ENCODE assay signal across 30 cellular contexts in the genomic region with DNA sequence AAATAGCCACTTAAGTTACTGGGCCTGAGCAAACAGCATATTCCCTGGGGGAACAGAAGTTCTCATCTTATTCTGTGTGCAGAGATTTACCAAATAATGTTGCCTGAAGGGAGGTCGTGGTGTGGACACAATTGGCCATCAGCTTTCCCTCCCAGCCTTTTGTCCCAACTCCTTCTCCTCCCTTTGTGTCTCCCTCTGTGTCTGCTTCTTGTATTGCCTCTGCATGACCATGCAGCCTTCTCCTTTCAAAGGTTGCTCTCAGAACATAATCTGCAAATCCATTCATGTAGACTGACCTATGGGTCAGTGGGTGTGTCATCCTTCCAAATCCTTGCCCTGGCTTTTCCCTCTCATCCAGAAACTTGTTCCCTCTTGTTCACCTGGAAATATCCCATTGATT.
DNase-seq lines count a peak whose midpoint lies in the region; ATAC-seq lines count a peak whose summit lies in the region.
"Had no signal": no experiment of that assay in that cellular context is flagged by ENCODE, and none has a peak within 500 bp of the region (broad histone marks: within the 10 kb centered on the region; RNA-seq: fewer than 3 reads in every experiment).

No MANE protein-coding gene starts in this region.

- ATAC-seq in stimulated activated naive B cell treated with anti-CD40 and anti-IgM and Interleukin-4, amounts not matched to agents 10 μg/mL and 1 μg/mL and 100 μg/mL, for 72 hours (replicated peaks) = no peak
- no peak for ATAC-seq in effector memory CD8-positive, alpha-beta T cell (replicated peaks)
- ATAC-seq: gastroesophageal sphincter, HepG2 had no signal

- peak overlapping the region; percentile 6 for H3K27ac Mint-ChIP-seq in activated T-helper 2 cell treated with anti-CD3 and anti-CD28 coated beads, Interferon-gamma antibody, Interleukin-2, Interleukin-4, amounts not matched to agents 10 μg/mL and 5 μg/mL and 100 μg/mL, durations not matched to agents 14 hours and 24 hours and 36 hours
- H3K27ac Mint-ChIP-seq in stimulated activated naive B cell treated with anti-CD40 and anti-IgM and Interleukin-4, amounts not matched to agents 10 μg/mL and 1 μg/mL and 100 μg/mL, for 72 hours = no peak overlapping the region
- H3K27ac Mint-ChIP-seq in effector memory CD8-positive, alpha-beta T cell = no peak overlapping the region
- H3K27ac Mint-ChIP-seq: activated B cell treated with CpG ODN at 0.5 μM for 24 hours; activated naive CD8-positive, alpha-beta T cell treated with anti-CD3 and anti-CD28 coated beads for 36 hours; activated T-cell treated with anti-CD3 and anti-CD28 coated beads, Interleukin-2, amount 50 U/mL, for 24 hours; memory B cell; stimulated activated naive CD8-positive, alpha-beta T cell treated with anti-CD3 and anti-CD28 coated beads, Interleukin-15, Interleukin-2, amounts not matched to agents 100 ng/mL and 50 ng/mL, for 24 hours had no signal

- H3K23ac ChIP-seq in neuronal stem cell (ENCODE audit: low read depth, low read length, poor library complexity) = no peak overlapping the region

- H3K18ac ChIP-seq in neuronal stem cell (ENCODE audit: low read length) = no peak overlapping the region

- DNase-seq in NCI-H82 (lab: John Stamatoyannopoulos, UW) (peak; percentile 18), NCI-H82 treated with DMSO at 0.1 percent for 48 hours (lab: John Stamatoyannopoulos, UW; ENCODE audit: unreplicated experiment) (no peak), NCI-H1092 treated with DMSO at 0.1 percent for 48 hours (lab: John Stamatoyannopoulos, UW) (peak; percentile 58), neuronal stem cell (ENCODE audit: low spot score) (peak; percentile 43)
- no peak for DNase-seq in activated T-helper 2 cell treated with anti-CD3 and anti-CD28 coated beads, Interferon-gamma antibody, Interleukin-2, Interleukin-4, amounts not matched to agents 10 μg/mL and 5 μg/mL and 100 μg/mL, durations not matched to agents 14 hours and 24 hours and 36 hours (ENCODE audit: low spot score)
- no peak for DNase-seq in stimulated activated naive B cell treated with anti-CD40 and anti-IgM and Interleukin-4, amounts not matched to agents 10 μg/mL and 1 μg/mL and 100 μg/mL, for 72 hours
- DNase-seq in effector memory CD8-positive, alpha-beta T cell = no peak
- DNase-seq: activated B cell treated with CpG ODN at 0.5 μM for 24 hours; activated CD4-positive, alpha-beta T cell treated with anti-CD3 and anti-CD28 coated beads, Interleukin-2, amount 50 U/mL, for 1 hour; activated gamma-delta T cell; activated naive CD8-positive, alpha-beta T cell treated with anti-CD3 and anti-CD28 coated beads for 36 hours; activated T-cell treated with anti-CD3 and anti-CD28 coated beads, Interleukin-2, amount 50 U/mL, for 24 hours; anterior cingulate cortex; DMS 273 treated with DMSO at 0.1 percent for 48 hours; HCEC 1CT; hypothalamus; Karpas-422; NCI-H187; NCI-H226; posterior cingulate gyrus; SK-N-SH; stimulated activated CD4-positive, alpha-beta T cell treated with anti-CD3 and anti-CD28 coated beads, Interleukin-1b, Interleukin-23, amount 100 ng/mL, for 48 hours; uterus had no signal

- H3K36me3 Mint-ChIP-seq in activated T-helper 2 cell treated with anti-CD3 and anti-CD28 coated beads, Interferon-gamma antibody, Interleukin-2, Interleukin-4, amounts not matched to agents 10 μg/mL and 5 μg/mL and 100 μg/mL, durations not matched to agents 14 hours and 24 hours and 36 hours (ENCODE audit: low read depth) = no peaks in the 10 kb centered on the region
- H3K36me3 Mint-ChIP-seq in stimulated activated naive B cell treated with anti-CD40 and anti-IgM and Interleukin-4, amounts not matched to agents 10 μg/mL and 1 μg/mL and 100 μg/mL, for 72 hours = peaks cover 0 to 8% of the 10 kb centered on the region in 2 donors
- no peaks in the 10 kb centered on the region for H3K36me3 Mint-ChIP-seq in effector memory CD8-positive, alpha-beta T cell (ENCODE audit: insufficient read depth)
- H3K36me3 Mint-ChIP-seq: activated naive CD8-positive, alpha-beta T cell treated with anti-CD3 and anti-CD28 coated beads for 36 hours had no signal

- H3K4ac ChIP-seq in neuronal stem cell (ENCODE audit: low read length) = no peak overlapping the region

- no peaks in the 10 kb centered on the region for H3K36me3 ChIP-seq in neuronal stem cell (replicated peaks in 1 of 2; ENCODE audit: control insufficient read depth in 2 of 2, insufficient read depth in 2 of 2, low read length in 2 of 2)
- H3K36me3 ChIP-seq: breast epithelium, gastroesophageal sphincter, right atrium auricular region, thoracic aorta, uterus had no signal

- no peak overlapping the region for H2BK120ac ChIP-seq in neuronal stem cell (ENCODE audit: low read depth, low read length)

- H3K27ac ChIP-seq in neuronal stem cell (replicated peaks; ENCODE audit: low read length) = peak overlapping the region; percentile 40
- H3K27ac ChIP-seq: breast epithelium, gastroesophageal sphincter, right atrium auricular region, thoracic aorta, uterus had no signal

- no peak overlapping the region for H3K4me2 ChIP-seq in neuronal stem cell (ENCODE audit: insufficient read depth, low read length, poor library complexity, severe bottlenecking)
- H3K4me2 ChIP-seq: SK-N-SH had no signal

- H2AFZ ChIP-seq in neuronal stem cell (ENCODE audit: low read length) = no peak overlapping the region

- no peak overlapping the region for H2BK12ac ChIP-seq in neuronal stem cell (ENCODE audit: low read length)

- H3K4me1 Mint-ChIP-seq in activated T-helper 2 cell treated with anti-CD3 and anti-CD28 coated beads, Interferon-gamma antibody, Interleukin-2, Interleukin-4, amounts not matched to agents 10 μg/mL and 5 μg/mL and 100 μg/mL, durations not matched to agents 14 hours and 24 hours and 36 hours (ENCODE audit: low read depth) = no peaks in the 10 kb centered on the region
- H3K4me1 Mint-ChIP-seq in stimulated activated naive B cell treated with anti-CD40 and anti-IgM and Interleukin-4, amounts not matched to agents 10 μg/mL and 1 μg/mL and 100 μg/mL, for 72 hours = no peaks in the 10 kb centered on the region
- peaks cover 0 to 4% of the 10 kb centered on the region in 2 donors for H3K4me1 Mint-ChIP-seq in effector memory CD8-positive, alpha-beta T cell (ENCODE audit: low read depth in 2 of 2)
- H3K4me1 Mint-ChIP-seq: activated B cell treated with CpG ODN at 0.5 μM for 24 hours; activated naive CD8-positive, alpha-beta T cell treated with anti-CD3 and anti-CD28 coated beads for 36 hours; memory B cell had no signal

- peaks cover 26 to 32% of the 10 kb centered on the region in 2 donors for H3K4me1 ChIP-seq in neuronal stem cell (ENCODE audit: control insufficient read depth in 2 of 2, insufficient read depth in 1 of 2, low read depth in 1 of 2, low read length in 2 of 2)
- H3K4me1 ChIP-seq: breast epithelium, gastroesophageal sphincter, uterus had no signal

- H4K8ac ChIP-seq in neuronal stem cell (ENCODE audit: low read depth, low read length) = no peak overlapping the region

- no CpG with 5 or more reads among the region's 1 CpG for WGBS in neuronal stem cell (ENCODE audit: extremely low coverage in 2 of 2, insufficient read length in 2 of 2, insufficient replicate concordance in 1 of 2), 2 donors

- H3K4me3 ChIP-seq in neuronal stem cell (ENCODE audit: low read length in 2 of 2) = no peak overlapping the region
- H3K4me3 ChIP-seq: breast epithelium, gastroesophageal sphincter, right atrium auricular region, thoracic aorta, uterus had no signal

- H2AK5ac ChIP-seq in neuronal stem cell (ENCODE audit: low read depth, low read length) = no peak overlapping the region

- intact Hi-C loops in activated T-helper 2 cell treated with anti-CD3 and anti-CD28 coated beads, Interferon-gamma antibody, Interleukin-2, Interleukin-4, amounts not matched to agents 10 μg/mL and 5 μg/mL and 100 μg/mL, durations not matched to agents 14 hours and 24 hours and 36 hours (cut with micrococcal nuclease) = no loop called here

- H2BK15ac ChIP-seq in neuronal stem cell (ENCODE audit: low read length) = no peak overlapping the region

- H3K27me3 ChIP-seq in neuronal stem cell (ENCODE audit: control insufficient read depth in 3 of 3, insufficient read depth in 3 of 3, low read depth in 1 of 3, low read length in 3 of 3) = peaks cover 0 to 11% (median 0%) of the 10 kb centered on the region in 3 experiments
- H3K27me3 ChIP-seq: breast epithelium, right atrium auricular region, uterus had no signal

- peaks cover 11% of the 10 kb centered on the region for H3K27me3 Mint-ChIP-seq in activated T-helper 2 cell treated with anti-CD3 and anti-CD28 coated beads, Interferon-gamma antibody, Interleukin-2, Interleukin-4, amounts not matched to agents 10 μg/mL and 5 μg/mL and 100 μg/mL, durations not matched to agents 14 hours and 24 hours and 36 hours (ENCODE audit: low read depth)
- H3K27me3 Mint-ChIP-seq in stimulated activated naive B cell treated with anti-CD40 and anti-IgM and Interleukin-4, amounts not matched to agents 10 μg/mL and 1 μg/mL and 100 μg/mL, for 72 hours = peaks cover 20 to 34% of the 10 kb centered on the region in 2 donors
- peaks cover 20 to 53% of the 10 kb centered on the region in 2 donors for H3K27me3 Mint-ChIP-seq in effector memory CD8-positive, alpha-beta T cell

- H3K9ac ChIP-seq in neuronal stem cell (ENCODE audit: low read depth, low read length, poor library complexity) = no peak overlapping the region
- H3K9ac ChIP-seq: SK-N-SH had no signal

- no peak overlapping the region for H3K14ac ChIP-seq in neuronal stem cell (ENCODE audit: low read length)

- H3K79me1 ChIP-seq in neuronal stem cell (ENCODE audit: low read depth, low read length) = no peaks in the 10 kb centered on the region

- no peak overlapping the region for H3K4me3 Mint-ChIP-seq in activated T-helper 2 cell treated with anti-CD3 and anti-CD28 coated beads, Interferon-gamma antibody, Interleukin-2, Interleukin-4, amounts not matched to agents 10 μg/mL and 5 μg/mL and 100 μg/mL, durations not matched to agents 14 hours and 24 hours and 36 hours (ENCODE audit: low read depth)
- no peak overlapping the region for H3K4me3 Mint-ChIP-seq in stimulated activated naive B cell treated with anti-CD40 and anti-IgM and Interleukin-4, amounts not matched to agents 10 μg/mL and 1 μg/mL and 100 μg/mL, for 72 hours
- no peak overlapping the region for H3K4me3 Mint-ChIP-seq in effector memory CD8-positive, alpha-beta T cell
- H3K4me3 Mint-ChIP-seq: activated B cell treated with CpG ODN at 0.5 μM for 24 hours; activated naive CD8-positive, alpha-beta T cell treated with anti-CD3 and anti-CD28 coated beads for 36 hours; activated T-cell treated with anti-CD3 and anti-CD28 coated beads, Interleukin-2, amount 50 U/mL, for 24 hours; memory B cell; stimulated activated naive CD8-positive, alpha-beta T cell treated with anti-CD3 and anti-CD28 coated beads, Interleukin-15, Interleukin-2, amounts not matched to agents 100 ng/mL and 50 ng/mL, for 24 hours had no signal

- no peak overlapping the region for H2BK5ac ChIP-seq in neuronal stem cell (ENCODE audit: low read length)

- no peaks in the 10 kb centered on the region for H3K9me3 Mint-ChIP-seq in activated T-helper 2 cell treated with anti-CD3 and anti-CD28 coated beads, Interferon-gamma antibody, Interleukin-2, Interleukin-4, amounts not matched to agents 10 μg/mL and 5 μg/mL and 100 μg/mL, durations not matched to agents 14 hours and 24 hours and 36 hours
- peaks cover 8 to 16% of the 10 kb centered on the region in 2 donors for H3K9me3 Mint-ChIP-seq in stimulated activated naive B cell treated with anti-CD40 and anti-IgM and Interleukin-4, amounts not matched to agents 10 μg/mL and 1 μg/mL and 100 μg/mL, for 72 hours
- peaks cover 8% of the 10 kb centered on the region in 2 donors for H3K9me3 Mint-ChIP-seq in effector memory CD8-positive, alpha-beta T cell

- peaks cover 0 to 5% of the 10 kb centered on the region in 2 donors for H3K9me3 ChIP-seq in neuronal stem cell (replicated peaks in 1 of 2; ENCODE audit: control insufficient read depth in 2 of 2, insufficient read depth in 1 of 2, low read depth in 1 of 2, low read length in 2 of 2)
- H3K9me3 ChIP-seq: breast epithelium, gastroesophageal sphincter, SK-N-SH, thoracic aorta, uterus had no signal

- H4K91ac ChIP-seq in neuronal stem cell (ENCODE audit: low read depth, low read length, poor library complexity) = no peak overlapping the region

Comparison
In these comparisons a context has a peak if more than half of its experiments do, and no peak if none do; other contexts are left out.
1. DNase-seq: peak in NCI-H82 (single experiment), NCI-H1092 treated with DMSO at 0.1 percent for 48 hours (single experiment) and neuronal stem cell (single experiment); none in NCI-H82 treated with DMSO at 0.1 percent for 48 hours (single experiment), activated T-helper 2 cell treated with anti-CD3 and anti-CD28 coated beads, Interferon-gamma antibody, Interleukin-2, Interleukin-4, amounts not matched to agents 10 μg/mL and 5 μg/mL and 100 μg/mL, durations not matched to agents 14 hours and 24 hours and 36 hours (single experiment), stimulated activated naive B cell treated with anti-CD40 and anti-IgM and Interleukin-4, amounts not matched to agents 10 μg/mL and 1 μg/mL and 100 μg/mL, for 72 hours (single experiment) and effector memory CD8-positive, alpha-beta T cell (0 of 3).